Comparison of ENCODE assay signal across 8 cellular contexts in the genomic region with DNA sequence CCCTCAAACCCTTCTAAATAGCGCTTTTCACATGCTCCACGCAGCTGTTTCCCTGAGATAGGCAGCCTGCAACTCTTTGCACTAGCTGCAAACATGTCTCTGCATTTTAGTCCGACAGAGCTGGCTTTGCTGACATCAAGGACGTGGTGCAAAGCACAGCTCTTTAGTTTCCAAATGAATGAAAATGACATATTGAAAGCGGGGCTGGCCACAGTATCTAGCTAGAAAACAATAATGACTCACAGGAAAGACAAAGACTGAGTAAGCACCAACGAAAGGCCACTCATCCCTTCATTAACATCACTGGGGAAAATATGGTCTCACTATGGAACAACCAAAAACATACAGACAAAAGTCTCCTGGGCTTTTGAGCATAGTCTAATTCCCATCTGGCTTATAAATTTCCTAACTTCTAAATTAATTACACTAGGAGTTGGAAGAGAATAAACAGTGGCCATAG. TPM values are rescaled to one million over a fixed set of nuclear protein-coding genes. Genes with fewer than 3 reads are reported as not detected.
DNase-seq lines count a peak whose midpoint lies in the region; ATAC-seq and TF ChIP-seq lines count a peak whose summit lies in the region.

No MANE protein-coding gene starts in this region.

- peaks cover 18% of the 10 kb centered on the region for H3K36me3 Mint-ChIP-seq in activated T-helper 2 cell treated with anti-CD3 and anti-CD28 coated beads, Interferon-gamma antibody, Interleukin-2, Interleukin-4, amounts not matched to agents 10 μg/mL and 5 μg/mL and 100 μg/mL, durations not matched to agents 14 hours and 24 hours and 36 hours (ENCODE audit: low read depth)
- H3K36me3 Mint-ChIP-seq in nephron (ENCODE audit: low read depth), result no peaks in the 10 kb centered on the region

- intact Hi-C loops in activated T-helper 2 cell treated with anti-CD3 and anti-CD28 coated beads, Interferon-gamma antibody, Interleukin-2, Interleukin-4, amounts not matched to agents 10 μg/mL and 5 μg/mL and 100 μg/mL, durations not matched to agents 14 hours and 24 hours and 36 hours (cut with micrococcal nuclease), result loop anchor here (1.0 to 5.0 kb wide), 6 partner anchors 12 to 295 kb away; no protein-coding TSS in a partner anchor

- H3K27me3 Mint-ChIP-seq in activated T-helper 2 cell treated with anti-CD3 and anti-CD28 coated beads, Interferon-gamma antibody, Interleukin-2, Interleukin-4, amounts not matched to agents 10 μg/mL and 5 μg/mL and 100 μg/mL, durations not matched to agents 14 hours and 24 hours and 36 hours (ENCODE audit: low read depth), result peaks cover 4% of the 10 kb centered on the region
- no peaks in the 10 kb centered on the region for H3K27me3 Mint-ChIP-seq in nephron (ENCODE audit: low read depth)

- H3K4me1 Mint-ChIP-seq in activated T-helper 2 cell treated with anti-CD3 and anti-CD28 coated beads, Interferon-gamma antibody, Interleukin-2, Interleukin-4, amounts not matched to agents 10 μg/mL and 5 μg/mL and 100 μg/mL, durations not matched to agents 14 hours and 24 hours and 36 hours (ENCODE audit: low read depth), result peaks cover 40% of the 10 kb centered on the region
- peaks cover 31% of the 10 kb centered on the region for H3K4me1 Mint-ChIP-seq in nephron

- in situ Hi-C loops in Caki2 (cut with HindIII; ENCODE audit: low pct_unique_long_range_greater_than_20kb, low sequenced_read_pairs), result no loop called here

- H3K4me3 Mint-ChIP-seq in activated T-helper 2 cell treated with anti-CD3 and anti-CD28 coated beads, Interferon-gamma antibody, Interleukin-2, Interleukin-4, amounts not matched to agents 10 μg/mL and 5 μg/mL and 100 μg/mL, durations not matched to agents 14 hours and 24 hours and 36 hours (ENCODE audit: low read depth), result peak overlapping the region; percentile 47
- no peak overlapping the region for H3K4me3 Mint-ChIP-seq in nephron

- ATAC-seq in GM19372 (IDR thresholded peaks at IDR 0.05; ENCODE audit: low read depth, unreplicated experiment), result peak; percentile 81
- ATAC-seq in HG03175 (IDR thresholded peaks at IDR 0.05; ENCODE audit: unreplicated experiment), result peak; percentile 95

- no peak for TF ChIP-seq CTCF in nephron (IDR thresholded peaks at IDR 0.05; ENCODE audit: unreplicated experiment in 3 of 3)

- peak overlapping the region; percentile 96 for H3K27ac Mint-ChIP-seq in activated T-helper 2 cell treated with anti-CD3 and anti-CD28 coated beads, Interferon-gamma antibody, Interleukin-2, Interleukin-4, amounts not matched to agents 10 μg/mL and 5 μg/mL and 100 μg/mL, durations not matched to agents 14 hours and 24 hours and 36 hours
- peak overlapping the region; percentile 24 to 89 (median 51) for H3K27ac Mint-ChIP-seq in nephron

- DNase-seq in Caki2 (ENCODE audit: low read depth), result peak; percentile 60
- DNase-seq in activated T-helper 2 cell treated with anti-CD3 and anti-CD28 coated beads, Interferon-gamma antibody, Interleukin-2, Interleukin-4, amounts not matched to agents 10 μg/mL and 5 μg/mL and 100 μg/mL, durations not matched to agents 14 hours and 24 hours and 36 hours (ENCODE audit: low spot score), result peak; percentile 49
- DNase-seq in NCI-H2107 treated with DMSO at 0.1 percent for 48 hours (lab: John Stamatoyannopoulos, UW; ENCODE audit: unreplicated experiment), result no peak
- no peak for DNase-seq in DMS 273 treated with DMSO at 0.1 percent for 48 hours (lab: John Stamatoyannopoulos, UW)
- no peak for DNase-seq in OCI-M2 (lab: John Stamatoyannopoulos, UW; ENCODE audit: unreplicated experiment)

- peaks cover 8% of the 10 kb centered on the region for H3K9me3 Mint-ChIP-seq in activated T-helper 2 cell treated with anti-CD3 and anti-CD28 coated beads, Interferon-gamma antibody, Interleukin-2, Interleukin-4, amounts not matched to agents 10 μg/mL and 5 μg/mL and 100 μg/mL, durations not matched to agents 14 hours and 24 hours and 36 hours
- no peaks in the 10 kb centered on the region for H3K9me3 Mint-ChIP-seq in nephron

RNA-seq across cellular contexts. Expression of a gene that starts 15.3 kb away (rescaled TPM):
- 2.1 and 3.1 TPM in 2 replicates for total RNA-seq in Caki2 (2014; rRNA removed; shearing (Covaris generic); ENCODE audit: low replicate concordance)
- total RNA-seq in activated T-helper 2 cell treated with anti-CD3 and anti-CD28 coated beads, Interferon-gamma antibody, Interleukin-2, Interleukin-4, amounts not matched to agents 10 μg/mL and 5 μg/mL and 100 μg/mL, durations not matched to agents 14 hours and 24 hours and 36 hours, result 16.7 and 17.5 TPM in 2 replicates

Comparison
In these comparisons a context has a peak if more than half of its experiments do, and no peak if none do; other contexts are left out.
1. DNase-seq: peak in Caki2 (single experiment) and activated T-helper 2 cell treated with anti-CD3 and anti-CD28 coated beads, Interferon-gamma antibody, Interleukin-2, Interleukin-4, amounts not matched to agents 10 μg/mL and 5 μg/mL and 100 μg/mL, durations not matched to agents 14 hours and 24 hours and 36 hours (single experiment); none in NCI-H2107 treated with DMSO at 0.1 percent for 48 hours (single experiment), DMS 273 treated with DMSO at 0.1 percent for 48 hours (single experiment) and OCI-M2 (single experiment).